ENCODE assay signal across 8 cellular contexts in genomic region chr2:211085056-211085680, GRCh38.
DNase-seq lines count a peak whose midpoint lies in the region; ATAC-seq and TF ChIP-seq lines count a peak whose summit lies in the region.

No MANE protein-coding gene starts in this region.

- H3K4me3 ChIP-seq in RWPE2 (ENCODE audit: severe bottlenecking) (no peak overlapping the region), tibial artery (no peak overlapping the region)

- ATAC-seq in GM19351 (IDR thresholded peaks at IDR 0.05; ENCODE audit: unreplicated experiment) (peak; percentile 79), RWPE2 (ENCODE audit: low read depth) (peak; percentile 56; the same call in 1 of the 3 replicates)
- no peak for ATAC-seq in activated naive CD8-positive, alpha-beta T cell treated with anti-CD3 and anti-CD28 coated beads, Interleukin-2, amount 50 U/mL, for 24 hours

- no peaks in the 10 kb centered on the region for H3K27me3 Mint-ChIP-seq in activated naive CD8-positive, alpha-beta T cell treated with anti-CD3 and anti-CD28 coated beads, Interleukin-2, amount 50 U/mL, for 24 hours

- H3K27ac Mint-ChIP-seq in activated naive CD8-positive, alpha-beta T cell treated with anti-CD3 and anti-CD28 coated beads, Interleukin-2, amount 50 U/mL, for 24 hours = no peak overlapping the region

- H3K9me3 Mint-ChIP-seq in activated naive CD8-positive, alpha-beta T cell treated with anti-CD3 and anti-CD28 coated beads, Interleukin-2, amount 50 U/mL, for 24 hours = no peaks in the 10 kb centered on the region

- H3K36me3 Mint-ChIP-seq in activated naive CD8-positive, alpha-beta T cell treated with anti-CD3 and anti-CD28 coated beads, Interleukin-2, amount 50 U/mL, for 24 hours (ENCODE audit: low read depth) = no peaks in the 10 kb centered on the region

- H3K27ac ChIP-seq in RWPE2 (ENCODE audit: poor library complexity, severe bottlenecking) = no peak overlapping the region
- no peak overlapping the region for H3K27ac ChIP-seq in tibial artery

- H3K9me3 ChIP-seq in RWPE2 (ENCODE audit: severe bottlenecking) (no peaks in the 10 kb centered on the region), tibial artery (no peaks in the 10 kb centered on the region)

- H3K27me3 ChIP-seq in RWPE2 (ENCODE audit: insufficient read depth, poor library complexity, severe bottlenecking) = peaks cover 3% of the 10 kb centered on the region
- H3K27me3 ChIP-seq in tibial artery = no peaks in the 10 kb centered on the region

- DNase-seq in D341Med (ENCODE audit: low spot score) = peak; percentile 33
- DNase-seq in HT1080 (ENCODE audit: low read depth) = peak; percentile 32
- DNase-seq in RWPE2 (ENCODE audit: low spot score) = no peak
- DNase-seq in germinal center (ENCODE audit: low spot score) = peak; percentile 10
- DNase-seq in tibial artery = no peak
- DNase-seq in ureter (ENCODE audit: low spot score) = no peak
- no peak for DNase-seq in activated naive CD8-positive, alpha-beta T cell treated with anti-CD3 and anti-CD28 coated beads, Interleukin-2, amount 50 U/mL, for 24 hours

- H3K4me3 Mint-ChIP-seq in activated naive CD8-positive, alpha-beta T cell treated with anti-CD3 and anti-CD28 coated beads, Interleukin-2, amount 50 U/mL, for 24 hours = no peak overlapping the region

- H3K4me1 ChIP-seq in RWPE2 (ENCODE audit: insufficient read depth, poor library complexity, severe bottlenecking) (no peaks in the 10 kb centered on the region), tibial artery (no peaks in the 10 kb centered on the region)

- peak; percentile 81 for TF ChIP-seq CTCF in RWPE2 (IDR thresholded peaks at IDR 0.05; ENCODE audit: poor library complexity, severe bottlenecking)
- peak; percentile 45 to 47 for TF ChIP-seq CTCF in tibial artery (IDR thresholded peaks at IDR 0.05)

- H3K36me3 ChIP-seq in RWPE2 (ENCODE audit: low read depth) (no peaks in the 10 kb centered on the region), tibial artery (no peaks in the 10 kb centered on the region)

- no peaks in the 10 kb centered on the region for H3K4me1 Mint-ChIP-seq in activated naive CD8-positive, alpha-beta T cell treated with anti-CD3 and anti-CD28 coated beads, Interleukin-2, amount 50 U/mL, for 24 hours

- intact Hi-C loops in tibial artery (cut with DNase I; ENCODE audit: low total_unique reads) = no loop called here

Comparison
In these comparisons a context has a peak if more than half of its experiments do, and no peak if none do; other contexts are left out.
1. DNase-seq: peak in D341Med (single experiment), HT1080 (single experiment) and germinal center (single experiment); none in RWPE2 (single experiment), tibial artery (0 of 2), ureter (single experiment) and activated naive CD8-positive, alpha-beta T cell treated with anti-CD3 and anti-CD28 coated beads, Interleukin-2, amount 50 U/mL, for 24 hours (single experiment).